Comparison of ENCODE assay signal across 19 cellular contexts in the genomic region with DNA sequence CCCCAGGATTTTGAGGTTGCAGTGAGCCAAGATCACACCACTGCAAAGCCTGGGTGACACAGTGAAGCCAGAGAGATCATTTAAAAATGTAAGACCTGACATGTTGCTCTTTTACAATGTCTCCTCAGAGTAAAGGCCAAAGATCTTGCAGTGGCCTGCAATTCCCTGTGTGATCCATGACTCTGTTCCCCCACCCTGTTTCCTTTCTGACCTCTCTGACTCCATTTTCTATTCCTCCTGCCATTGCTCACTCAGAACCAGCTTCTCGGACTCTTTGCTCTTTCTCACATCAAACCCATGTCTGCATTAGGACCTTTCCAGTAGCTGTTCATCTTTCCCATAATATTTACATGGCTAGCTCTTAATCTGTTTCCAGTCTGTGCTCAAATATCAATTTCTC. TPM values are rescaled to one million over a fixed set of nuclear protein-coding genes. Genes with fewer than 3 reads are reported as not detected.
"Had no signal": no experiment of that assay in that cellular context is flagged by ENCODE, and none has a peak within 500 bp of the region (broad histone marks: within the 10 kb centered on the region; RNA-seq: fewer than 3 reads in every experiment).

No MANE protein-coding gene starts in this region.

- H3K4me2 ChIP-seq: KMS-11 had no signal

- ATAC-seq: SK-N-SH treated with all-trans-retinoic acid at 6 μM for 48 hours had no signal

- H3K27ac ChIP-seq: KMS-11 had no signal

- DNase-seq: Kasumi-1, MV-4-11, NCI-H1048, NCI-H1105, NCI-H1436 treated with DMSO at 0.1 percent for 48 hours, NCI-H1694, NCI-H187 treated with DMSO at 0.1 percent for 48 hours, NCI-H2029 treated with DMSO at 0.1 percent for 48 hours, NCI-H2171 treated with DMSO at 0.1 percent for 48 hours, NCI-H345, NCI-H446 treated with DMSO at 0.1 percent for 48 hours, NCI-H524, NCI-H526 treated with DMSO at 0.1 percent for 48 hours, NCI-H748 treated with DMSO at 0.1 percent for 48 hours, RPMI8226, SHP77 had no signal

- H3K9ac ChIP-seq: KMS-11 had no signal

RNA-seq across cellular contexts. Expression of gene RNF217, which starts 28.8 kb away (rescaled TPM):
- total RNA-seq: HT-29 had no signal
